ENCODE assay signal across 1 cellular context in the genomic region with DNA sequence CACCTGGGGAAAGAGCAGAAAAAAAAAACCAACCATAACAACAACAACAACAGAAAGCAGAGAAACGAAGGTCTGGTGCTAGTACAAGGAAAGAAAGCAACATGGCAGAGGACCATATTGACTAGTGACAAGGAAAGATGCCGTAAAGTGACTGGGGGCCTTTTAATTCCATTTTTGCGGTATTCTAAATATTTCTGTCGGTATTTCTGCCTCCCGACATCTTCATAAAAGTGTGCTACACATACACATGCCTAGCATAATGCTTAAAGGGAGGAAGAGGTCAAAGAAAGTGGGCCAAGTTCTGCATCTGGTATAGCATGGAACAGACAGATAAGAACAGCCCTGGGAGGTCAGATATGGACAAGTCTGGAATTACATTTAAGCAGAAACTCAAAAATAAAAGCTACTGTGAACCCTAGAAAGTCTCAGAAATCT.
A peak's percentile ranks its signal among the peaks of the same experiment; 100 is the strongest.
TF ChIP-seq lines count a peak whose summit lies in the region.

No MANE protein-coding gene starts in this region.

TF ChIP-seq in K562, 482 proteins besides CTCF, POLR2A, EP300 and RAD21 (continued from another document and continues in another):
- TF ChIP-seq, protein P1, sequence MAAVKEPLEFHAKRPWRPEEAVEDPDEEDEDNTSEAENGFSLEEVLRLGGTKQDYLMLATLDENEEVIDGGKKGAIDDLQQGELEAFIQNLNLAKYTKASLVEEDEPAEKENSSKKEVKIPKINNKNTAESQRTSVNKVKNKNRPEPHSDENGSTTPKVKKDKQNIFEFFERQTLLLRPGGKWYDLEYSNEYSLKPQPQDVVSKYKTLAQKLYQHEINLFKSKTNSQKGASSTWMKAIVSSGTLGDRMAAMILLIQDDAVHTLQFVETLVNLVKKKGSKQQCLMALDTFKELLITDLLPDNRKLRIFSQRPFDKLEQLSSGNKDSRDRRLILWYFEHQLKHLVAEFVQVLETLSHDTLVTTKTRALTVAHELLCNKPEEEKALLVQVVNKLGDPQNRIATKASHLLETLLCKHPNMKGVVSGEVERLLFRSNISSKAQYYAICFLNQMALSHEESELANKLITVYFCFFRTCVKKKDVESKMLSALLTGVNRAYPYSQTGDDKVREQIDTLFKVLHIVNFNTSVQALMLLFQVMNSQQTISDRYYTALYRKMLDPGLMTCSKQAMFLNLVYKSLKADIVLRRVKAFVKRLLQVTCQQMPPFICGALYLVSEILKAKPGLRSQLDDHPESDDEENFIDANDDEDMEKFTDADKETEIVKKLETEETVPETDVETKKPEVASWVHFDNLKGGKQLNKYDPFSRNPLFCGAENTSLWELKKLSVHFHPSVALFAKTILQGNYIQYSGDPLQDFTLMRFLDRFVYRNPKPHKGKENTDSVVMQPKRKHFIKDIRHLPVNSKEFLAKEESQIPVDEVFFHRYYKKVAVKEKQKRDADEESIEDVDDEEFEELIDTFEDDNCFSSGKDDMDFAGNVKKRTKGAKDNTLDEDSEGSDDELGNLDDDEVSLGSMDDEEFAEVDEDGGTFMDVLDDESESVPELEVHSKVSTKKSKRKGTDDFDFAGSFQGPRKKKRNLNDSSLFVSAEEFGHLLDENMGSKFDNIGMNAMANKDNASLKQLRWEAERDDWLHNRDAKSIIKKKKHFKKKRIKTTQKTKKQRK (IDR thresholded peaks at IDR 0.05; ENCODE audit: borderline replicate concordance, low read depth, low read length), result no peak
- TF ChIP-seq, protein P2, sequence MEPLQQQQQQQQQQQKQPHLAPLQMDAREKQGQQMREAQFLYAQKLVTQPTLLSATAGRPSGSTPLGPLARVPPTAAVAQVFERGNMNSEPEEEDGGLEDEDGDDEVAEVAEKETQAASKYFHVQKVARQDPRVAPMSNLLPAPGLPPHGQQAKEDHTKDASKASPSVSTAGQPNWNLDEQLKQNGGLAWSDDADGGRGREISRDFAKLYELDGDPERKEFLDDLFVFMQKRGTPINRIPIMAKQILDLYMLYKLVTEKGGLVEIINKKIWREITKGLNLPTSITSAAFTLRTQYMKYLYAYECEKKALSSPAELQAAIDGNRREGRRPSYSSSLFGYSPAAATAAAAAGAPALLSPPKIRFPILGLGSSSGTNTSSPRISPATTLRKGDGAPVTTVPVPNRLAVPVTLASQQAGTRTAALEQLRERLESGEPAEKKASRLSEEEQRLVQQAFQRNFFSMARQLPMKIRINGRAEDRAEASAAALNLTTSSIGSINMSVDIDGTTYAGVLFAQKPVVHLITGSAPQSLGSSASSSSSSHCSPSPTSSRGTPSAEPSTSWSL (CRISPR knock-in tag; IDR thresholded peaks at IDR 0.05; ENCODE audit: borderline replicate concordance), result no peak
- TF ChIP-seq HDAC3 (IDR thresholded peaks at IDR 0.05; ENCODE audit: borderline replicate concordance, partially characterized antibody) (peak; percentile 83), HMG20A (CRISPR knock-in tag; conservative IDR thresholded peaks at IDR 0.05) (no peak), MAFF (IDR thresholded peaks at IDR 0.05; ENCODE audit: low read length) (no peak), KHSRP (IDR thresholded peaks at IDR 0.05) (no peak; the same call in 1 of the 2 replicates), NR2C1 (IDR thresholded peaks at IDR 0.05) (peak; percentile 69), NR2C1 (tag; IDR thresholded peaks at IDR 0.05) (peak; percentile 61), ZNF785 (CRISPR knock-in tag; IDR thresholded peaks at IDR 0.05) (no peak), ZNF830 (CRISPR knock-in tag; IDR thresholded peaks at IDR 0.05) (no peak), BMI1 (IDR thresholded peaks at IDR 0.05; ENCODE audit: low read length) (no peak), ZNF445 (CRISPR knock-in tag; IDR thresholded peaks at IDR 0.05; ENCODE audit: low read depth) (no peak), ARNT (IDR thresholded peaks at IDR 0.05) (peak in 1 of 2 experiments; percentile 79; a peak in 2 of 4 replicates), RBFOX2 (IDR thresholded peaks at IDR 0.05; ENCODE audit: low read depth, low read length) (no peak), SRSF1 (IDR thresholded peaks at IDR 0.05; ENCODE audit: low read depth, low read length) (no peak), TEAD4 (IDR thresholded peaks at IDR 0.05; ENCODE audit: low read length) (peak; percentile 96), TEAD4 (CRISPR knock-in tag; IDR thresholded peaks at IDR 0.05; ENCODE audit: borderline replicate concordance) (no peak), ZNF408 (CRISPR knock-in tag; IDR thresholded peaks at IDR 0.05; ENCODE audit: low read depth) (no peak), NR2C2 (CRISPR knock-in tag; IDR thresholded peaks at IDR 0.05) (no peak), NR2C2 (tag; IDR thresholded peaks at IDR 0.05) (peak; percentile 72), HDAC1 (IDR thresholded peaks at IDR 0.05) (peak in 1 of 2 experiments; percentile 77; a peak in 2 of 4 replicates), CBX3 (IDR thresholded peaks at IDR 0.05; ENCODE audit: borderline replicate concordance in 1 of 2, low read length in 2 of 2) (peak in 1 of 2 experiments; percentile 79; a peak in 1 of 3 replicates), XRCC3 (IDR thresholded peaks at IDR 0.05) (no peak), CBX5 (IDR thresholded peaks at IDR 0.05; ENCODE audit: borderline replicate concordance, low read depth) (no peak), NCOR1 (IDR thresholded peaks at IDR 0.05) (peak; percentile 94), ZC3H8 (IDR thresholded peaks at IDR 0.05) (no peak), RAD51 (IDR thresholded peaks at IDR 0.05; ENCODE audit: borderline replicate concordance, low read depth) (peak; percentile 15; the same call in 1 of the 2 replicates), FOXJ2 (tag; IDR thresholded peaks at IDR 0.05) (no peak), LCOR (CRISPR knock-in tag; IDR thresholded peaks at IDR 0.05) (no peak), HDAC2 (IDR thresholded peaks at IDR 0.05) (peak; percentile 71; the same call in 1 of the 2 replicates), ESRRA (IDR thresholded peaks at IDR 0.05; ENCODE audit: borderline replicate concordance, low read depth) (0 out of 2 replicates have a peak, but pooled peaks have one; percentile 41), ZNF431 (CRISPR knock-in tag; IDR thresholded peaks at IDR 0.05) (no peak), GATAD2B (IDR thresholded peaks at IDR 0.05; ENCODE audit: borderline replicate concordance) (no peak; the same call in 1 of the 2 replicates), HDAC6 (IDR thresholded peaks at IDR 0.05; ENCODE audit: low read depth, low read length) (no peak), TCF3 (CRISPR knock-in tag; IDR thresholded peaks at IDR 0.05) (peak; percentile 91), NFIX (CRISPR knock-in tag; IDR thresholded peaks at IDR 0.05; ENCODE audit: low read depth) (no peak), RBM34 (IDR thresholded peaks at IDR 0.05; ENCODE audit: borderline replicate concordance, insufficient read depth, low read length) (no peak), ZNF444 (CRISPR knock-in tag; IDR thresholded peaks at IDR 0.05) (no peak), FOSL1 (tag; conservative IDR thresholded peaks at IDR 0.05) (peak; percentile 27), PHB (CRISPR knock-in tag; IDR thresholded peaks at IDR 0.05) (no peak), NFXL1 (CRISPR knock-in tag; IDR thresholded peaks at IDR 0.05) (no peak), BDP1 (IDR thresholded peaks at IDR 0.05; ENCODE audit: insufficient read depth, insufficient read length) (no peak), SMAD1 (IDR thresholded peaks at IDR 0.05; ENCODE audit: low read depth, low read length, partially characterized antibody) (no peak), ZNF311 (CRISPR knock-in tag; IDR thresholded peaks at IDR 0.05) (no peak), FOXM1 (IDR thresholded peaks at IDR 0.05; ENCODE audit: low read depth) (peak; percentile 85), FOXM1 (CRISPR knock-in tag; IDR thresholded peaks at IDR 0.05; ENCODE audit: low read depth) (no peak), PRPF4 (IDR thresholded peaks at IDR 0.05; ENCODE audit: insufficient read depth, low read depth, low read length, poor library complexity, severe bottlenecking) (no peak), SAP30 (IDR thresholded peaks at IDR 0.05; ENCODE audit: borderline replicate concordance, insufficient read depth, low read depth, low read length, poor library complexity, severe bottlenecking) (no peak), JUND (IDR thresholded peaks at IDR 0.05; ENCODE audit: borderline replicate concordance, low read depth, low read length) (no peak), JUND (tag; IDR thresholded peaks at IDR 0.05; ENCODE audit: borderline replicate concordance, low read depth, low read length) (no peak; the same call in 2 of the 3 replicates), KDM1A (IDR thresholded peaks at IDR 0.05) (no peak; a peak in 1 of 4 replicates), POLR2G (IDR thresholded peaks at IDR 0.05; ENCODE audit: low read depth, low read length) (no peak), ZNF347 (CRISPR knock-in tag; IDR thresholded peaks at IDR 0.05; ENCODE audit: low read depth) (no peak), TFAM (CRISPR knock-in tag; conservative IDR thresholded peaks at IDR 0.05) (no peak), CREBBP (IDR thresholded peaks at IDR 0.05; ENCODE audit: low read depth, low read length) (no peak), ZFP36 (IDR thresholded peaks at IDR 0.05; ENCODE audit: low read depth, low read length, partially characterized antibody) (no peak), ZNF79 (CRISPR knock-in tag; IDR thresholded peaks at IDR 0.05; ENCODE audit: low read depth) (no peak), BRCA1 (IDR thresholded peaks at IDR 0.05) (no peak), BRCA1 (CRISPR knock-in tag; IDR thresholded peaks at IDR 0.05) (no peak), ZNF124 (CRISPR knock-in tag; IDR thresholded peaks at IDR 0.05) (no peak), KLF1 (tag; IDR thresholded peaks at IDR 0.05) (no peak), TOE1 (IDR thresholded peaks at IDR 0.05; ENCODE audit: borderline replicate concordance) (0 out of 2 replicates have a peak, but pooled peaks have one; percentile 26), TOE1 (CRISPR knock-in tag; IDR thresholded peaks at IDR 0.05; ENCODE audit: borderline replicate concordance, low read depth) (no peak), YBX1 (IDR thresholded peaks at IDR 0.05) (no peak), PTRF (tag; IDR thresholded peaks at IDR 0.05) (no peak)
- TF ChIP-seq, protein P3, sequence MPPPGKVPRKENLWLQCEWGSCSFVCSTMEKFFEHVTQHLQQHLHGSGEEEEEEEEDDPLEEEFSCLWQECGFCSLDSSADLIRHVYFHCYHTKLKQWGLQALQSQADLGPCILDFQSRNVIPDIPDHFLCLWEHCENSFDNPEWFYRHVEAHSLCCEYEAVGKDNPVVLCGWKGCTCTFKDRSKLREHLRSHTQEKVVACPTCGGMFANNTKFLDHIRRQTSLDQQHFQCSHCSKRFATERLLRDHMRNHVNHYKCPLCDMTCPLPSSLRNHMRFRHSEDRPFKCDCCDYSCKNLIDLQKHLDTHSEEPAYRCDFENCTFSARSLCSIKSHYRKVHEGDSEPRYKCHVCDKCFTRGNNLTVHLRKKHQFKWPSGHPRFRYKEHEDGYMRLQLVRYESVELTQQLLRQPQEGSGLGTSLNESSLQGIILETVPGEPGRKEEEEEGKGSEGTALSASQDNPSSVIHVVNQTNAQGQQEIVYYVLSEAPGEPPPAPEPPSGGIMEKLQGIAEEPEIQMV (tag; conservative IDR thresholded peaks at IDR 0.05; ENCODE audit: low read depth), result no peak
- TF ChIP-seq, protein P4, sequence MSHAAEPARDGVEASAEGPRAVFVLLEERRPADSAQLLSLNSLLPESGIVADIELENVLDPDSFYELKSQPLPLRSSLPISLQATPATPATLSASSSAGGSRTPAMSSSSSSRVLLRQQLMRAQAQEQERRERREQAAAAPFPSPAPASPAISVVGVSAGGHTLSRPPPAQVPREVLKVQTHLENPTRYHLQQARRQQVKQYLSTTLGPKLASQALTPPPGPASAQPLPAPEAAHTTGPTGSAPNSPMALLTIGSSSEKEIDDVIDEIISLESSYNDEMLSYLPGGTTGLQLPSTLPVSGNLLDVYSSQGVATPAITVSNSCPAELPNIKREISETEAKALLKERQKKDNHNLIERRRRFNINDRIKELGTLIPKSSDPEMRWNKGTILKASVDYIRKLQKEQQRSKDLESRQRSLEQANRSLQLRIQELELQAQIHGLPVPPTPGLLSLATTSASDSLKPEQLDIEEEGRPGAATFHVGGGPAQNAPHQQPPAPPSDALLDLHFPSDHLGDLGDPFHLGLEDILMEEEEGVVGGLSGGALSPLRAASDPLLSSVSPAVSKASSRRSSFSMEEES (CRISPR knock-in tag; IDR thresholded peaks at IDR 0.05), result no peak
- TF ChIP-seq, protein P5, sequence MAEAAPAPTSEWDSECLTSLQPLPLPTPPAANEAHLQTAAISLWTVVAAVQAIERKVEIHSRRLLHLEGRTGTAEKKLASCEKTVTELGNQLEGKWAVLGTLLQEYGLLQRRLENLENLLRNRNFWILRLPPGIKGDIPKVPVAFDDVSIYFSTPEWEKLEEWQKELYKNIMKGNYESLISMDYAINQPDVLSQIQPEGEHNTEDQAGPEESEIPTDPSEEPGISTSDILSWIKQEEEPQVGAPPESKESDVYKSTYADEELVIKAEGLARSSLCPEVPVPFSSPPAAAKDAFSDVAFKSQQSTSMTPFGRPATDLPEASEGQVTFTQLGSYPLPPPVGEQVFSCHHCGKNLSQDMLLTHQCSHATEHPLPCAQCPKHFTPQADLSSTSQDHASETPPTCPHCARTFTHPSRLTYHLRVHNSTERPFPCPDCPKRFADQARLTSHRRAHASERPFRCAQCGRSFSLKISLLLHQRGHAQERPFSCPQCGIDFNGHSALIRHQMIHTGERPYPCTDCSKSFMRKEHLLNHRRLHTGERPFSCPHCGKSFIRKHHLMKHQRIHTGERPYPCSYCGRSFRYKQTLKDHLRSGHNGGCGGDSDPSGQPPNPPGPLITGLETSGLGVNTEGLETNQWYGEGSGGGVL (CRISPR knock-in tag; IDR thresholded peaks at IDR 0.05), result no peak
- TF ChIP-seq, protein P6, sequence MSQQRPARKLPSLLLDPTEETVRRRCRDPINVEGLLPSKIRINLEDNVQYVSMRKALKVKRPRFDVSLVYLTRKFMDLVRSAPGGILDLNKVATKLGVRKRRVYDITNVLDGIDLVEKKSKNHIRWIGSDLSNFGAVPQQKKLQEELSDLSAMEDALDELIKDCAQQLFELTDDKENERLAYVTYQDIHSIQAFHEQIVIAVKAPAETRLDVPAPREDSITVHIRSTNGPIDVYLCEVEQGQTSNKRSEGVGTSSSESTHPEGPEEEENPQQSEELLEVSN (IDR thresholded peaks at IDR 0.05; ENCODE audit: borderline replicate concordance in 1 of 2, extremely low read depth in 1 of 2, insufficient read depth in 1 of 2, insufficient read length in 1 of 2, low read depth in 1 of 2, low read length in 1 of 2, poor library complexity in 1 of 2, severe bottlenecking in 1 of 2), result peak in 1 of 2 experiments; percentile 23
- TF ChIP-seq, protein P7, sequence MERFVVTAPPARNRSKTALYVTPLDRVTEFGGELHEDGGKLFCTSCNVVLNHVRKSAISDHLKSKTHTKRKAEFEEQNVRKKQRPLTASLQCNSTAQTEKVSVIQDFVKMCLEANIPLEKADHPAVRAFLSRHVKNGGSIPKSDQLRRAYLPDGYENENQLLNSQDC (CRISPR knock-in tag; IDR thresholded peaks at IDR 0.05), result no peak
- TF ChIP-seq, protein P8, sequence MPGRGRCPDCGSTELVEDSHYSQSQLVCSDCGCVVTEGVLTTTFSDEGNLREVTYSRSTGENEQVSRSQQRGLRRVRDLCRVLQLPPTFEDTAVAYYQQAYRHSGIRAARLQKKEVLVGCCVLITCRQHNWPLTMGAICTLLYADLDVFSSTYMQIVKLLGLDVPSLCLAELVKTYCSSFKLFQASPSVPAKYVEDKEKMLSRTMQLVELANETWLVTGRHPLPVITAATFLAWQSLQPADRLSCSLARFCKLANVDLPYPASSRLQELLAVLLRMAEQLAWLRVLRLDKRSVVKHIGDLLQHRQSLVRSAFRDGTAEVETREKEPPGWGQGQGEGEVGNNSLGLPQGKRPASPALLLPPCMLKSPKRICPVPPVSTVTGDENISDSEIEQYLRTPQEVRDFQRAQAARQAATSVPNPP (IDR thresholded peaks at IDR 0.05; ENCODE audit: borderline replicate concordance, insufficient read depth, insufficient read length), result no peak
